16 cellular contexts compared by ENCODE assay signal in genomic region chr11:638616-639323, GRCh38. TPM values are rescaled to one million over a fixed set of nuclear protein-coding genes. Genes with fewer than 3 reads are reported as not detected.
DNase-seq lines count a peak whose midpoint lies in the region; ATAC-seq and TF ChIP-seq lines count a peak whose summit lies in the region.
"Had no signal": no experiment of that assay in that cellular context is flagged by ENCODE, and none has a peak within 500 bp of the region (broad histone marks: within the 10 kb centered on the region; RNA-seq: fewer than 3 reads in every experiment).

No MANE protein-coding gene starts in this region.

- TF ChIP-seq POLR2A in heart left ventricle (IDR thresholded peaks at IDR 0.05) (no peak), suprapubic skin (IDR thresholded peaks at IDR 0.05) (no peak)

- H3K27me3 ChIP-seq in heart left ventricle: peaks cover 19 to 50% (median 33%) of the 10 kb centered on the region in 9 donors
- H3K27me3 ChIP-seq in suprapubic skin: peaks cover 39% of the 10 kb centered on the region

- DNase-seq in Right ventricle myocardium inferior (ENCODE audit: missing footprints): peak; percentile 35
- no peak for DNase-seq in heart left ventricle
- DNase-seq in astrocyte of the cerebellum (ENCODE audit: low read depth): peak; percentile 16
- DNase-seq in islet precursor cell: peak; percentile 66
- DNase-seq in suprapubic skin (ENCODE audit: low spot score in 2 of 2): no peak
- DNase-seq in KBM-7: no peak
- no peak for DNase-seq in NCI-H2081 (lab: John Stamatoyannopoulos, UW)
- DNase-seq: activated CD4-positive, alpha-beta T cell treated with anti-CD3 and anti-CD28 coated beads for 36 hours; activated gamma-delta T cell treated with Interleukin-2 at 50 U/mL for 16 hours; AML-193; cortex of kidney; HCEC 1CT; NCI-H2171 treated with DMSO at 0.1 percent for 48 hours; nucleus accumbens; SW 1271 had no signal

- H3K36me3 ChIP-seq in heart left ventricle (peaks cover 0 to 11% (median 3%) of the 10 kb centered on the region in 9 donors), suprapubic skin (peaks cover 6% of the 10 kb centered on the region)

- TF ChIP-seq EP300 in suprapubic skin (IDR thresholded peaks at IDR 0.05): no peak

- no peak overlapping the region for H3K27ac ChIP-seq in heart left ventricle
- H3K27ac ChIP-seq in suprapubic skin: no peak overlapping the region

- H3K4me3 ChIP-seq in heart left ventricle (no peak overlapping the region), astrocyte of the cerebellum (ENCODE audit: low read depth, low read length) (no peak overlapping the region), suprapubic skin (peak overlapping the region; percentile 16)

- intact Hi-C loops in Right ventricle myocardium inferior (cut with DNase I) (no loop called here), heart left ventricle (cut with DNase I) (no loop called here)

- TF ChIP-seq CTCF in heart left ventricle (IDR thresholded peaks at IDR 0.05) (no peak), astrocyte of the cerebellum (IDR thresholded peaks at IDR 0.05; ENCODE audit: low read depth, low read length, missing control alignments) (no peak), suprapubic skin (IDR thresholded peaks at IDR 0.05) (no peak)

- 35 to 64% (median 43%) methylated on average over 26 to 27 of the region's 27 CpGs for WGBS in heart left ventricle, 4 donors
- 69% methylated on average over 26 of the region's 27 CpGs for WGBS in suprapubic skin

- H3K4me1 ChIP-seq in heart left ventricle: peaks cover 0 to 39% (median 11%) of the 10 kb centered on the region in 12 donors
- H3K4me1 ChIP-seq in suprapubic skin: peaks cover 27% of the 10 kb centered on the region

- ATAC-seq in Right ventricle myocardium inferior: no peak
- no peak for ATAC-seq in heart left ventricle
- ATAC-seq in HG02870 (IDR thresholded peaks at IDR 0.05; ENCODE audit: unreplicated experiment): no peak

- in situ Hi-C loops in astrocyte of the cerebellum (cut with HindIII; ENCODE audit: low sequenced_read_pairs) (no loop called here), KBM-7 (cut with MboI; ENCODE audit: low pct_unique_long_range_greater_than_20kb, low sequenced_read_pairs) (no loop called here)

- no peaks in the 10 kb centered on the region for H3K9me3 ChIP-seq in heart left ventricle
- no peaks in the 10 kb centered on the region for H3K9me3 ChIP-seq in suprapubic skin

RNA-seq across cellular contexts. Expression of gene DRD4, which starts 1.7 kb away (rescaled TPM):
- total RNA-seq in Right ventricle myocardium inferior (0.16 TPM), heart left ventricle (1 to 10 TPM in 1 of 9 donors, under 1 TPM in 5, not detected in 3; 0.20 to 1.0 (median 0.48) TPM), suprapubic skin (1 to 10 TPM in 1 of 4 donors, under 1 TPM in 1, not detected in 2; 0.97 to 1.2 TPM)
- polyA plus RNA-seq in heart left ventricle: under 1 TPM in 1 of 2 donors, not detected in 1; 0.07 TPM

RNA-seq across cellular contexts. Expression of gene SCT, which starts 11.8 kb away (rescaled TPM):
- not detected for total RNA-seq in Right ventricle myocardium inferior
- total RNA-seq in heart left ventricle: under 1 TPM in 1 of 9 donors, not detected in 8; 0.81 TPM
- polyA plus RNA-seq in heart left ventricle: not detected
- total RNA-seq in suprapubic skin: not detected
- total RNA-seq: activated CD4-positive, alpha-beta T cell treated with anti-CD3 and anti-CD28 coated beads for 36 hours had no signal

RNA-seq across cellular contexts. Expression of gene CDHR5, which starts 14.0 kb away (rescaled TPM):
- total RNA-seq in Right ventricle myocardium inferior (not detected), heart left ventricle (not detected), suprapubic skin (1 to 10 TPM in 1 of 4 donors, under 1 TPM in 1, not detected in 2; 0.53 to 1.1 TPM)
- polyA plus RNA-seq in heart left ventricle: under 1 TPM in 1 of 2 donors, not detected in 1; 0.07 TPM
- total RNA-seq: activated CD4-positive, alpha-beta T cell treated with anti-CD3 and anti-CD28 coated beads for 36 hours had no signal

RNA-seq across cellular contexts. Expression of gene IRF7, which starts 23.0 kb away (rescaled TPM):
- 13.2 TPM for total RNA-seq in Right ventricle myocardium inferior
- 10 to 100 TPM in 7 of 9 donors, 1 to 10 TPM in 2; 5.5 to 30.6 (median 14.9) TPM for total RNA-seq in heart left ventricle
- polyA plus RNA-seq in heart left ventricle: 10 to 100 TPM in 1 of 2 donors, 1 to 10 TPM in 1; 9.5 to 21.1 TPM
- total RNA-seq in suprapubic skin: 10 to 100 TPM; 20.9 to 34.0 (median 26.6) TPM

RNA-seq across cellular contexts. Expression of gene DEAF1, which starts 56.3 kb away (rescaled TPM):
- total RNA-seq in Right ventricle myocardium inferior (20.6 TPM), heart left ventricle (10 to 100 TPM; 11.8 to 25.6 (median 15.1) TPM), suprapubic skin (10 to 100 TPM; 37.0 to 60.6 (median 43.7) TPM)
- 10 to 100 TPM; 14.3 to 17.8 TPM for polyA plus RNA-seq in heart left ventricle

Comparison
In these comparisons a context has a peak if more than half of its experiments do, and no peak if none do; other contexts are left out.
1. DNase-seq: peak in Right ventricle myocardium inferior (single experiment), astrocyte of the cerebellum (single experiment) and islet precursor cell (single experiment); none in heart left ventricle (0 of 5), suprapubic skin (0 of 2), KBM-7 (single experiment) and NCI-H2081 (0 of 2).